ENCODE assay signal across 26 cellular contexts in genomic region chr6:74253261-74253660, GRCh38.
"Had no signal": no experiment of that assay in that cellular context is flagged by ENCODE, and none has a peak within 500 bp of the region (broad histone marks: within the 10 kb centered on the region; RNA-seq: fewer than 3 reads in every experiment).

No MANE protein-coding gene starts in this region.

- DNase-seq: activated B cell treated with CpG ODN at 0.5 μM for 24 hours; activated CD4-positive, alpha-beta memory T cell treated with anti-CD3 and anti-CD28 coated beads, Interleukin-2, amount 10 ng/mL, durations not matched to agents 7 days and 5 days; activated CD4-positive, alpha-beta T cell treated with anti-CD3 and anti-CD28 coated beads for 48 hours; activated CD4-positive, alpha-beta T cell treated with anti-CD3 and anti-CD28 coated beads, Interleukin-2, amount 10 ng/mL, durations not matched to agents 7 days and 5 days; activated CD4-positive, alpha-beta T cell treated with anti-CD3 and anti-CD28 coated beads, Interleukin-2, amount 50 U/mL, for 48 hours; activated CD4-positive, CD25-positive, alpha-beta regulatory T cell treated with anti-CD3 and anti-CD28 coated beads, Interleukin-2, amount 50 U/mL, for 72 hours; activated CD8-positive, alpha-beta memory T cell treated with anti-CD3 and anti-CD28 coated beads for 24 hours; activated CD8-positive, alpha-beta memory T cell treated with anti-CD3 and anti-CD28 coated beads, Interleukin-2, amount 10 ng/mL, durations not matched to agents 7 days and 5 days; activated CD8-positive, alpha-beta memory T cell treated with anti-CD3 and anti-CD28 coated beads, Interleukin-2, amount 50 U/mL, for 48 hours; activated CD8-positive, alpha-beta T cell treated with anti-CD3 and anti-CD28 coated beads, Interleukin-2, amount 10 ng/mL, durations not matched to agents 7 days and 5 days; activated effector memory CD4-positive, alpha-beta T cell treated with Interleukin-2 at 50 U/mL for 16 hours; activated gamma-delta T cell; activated naive CD4-positive, alpha-beta T cell treated with anti-CD3 and anti-CD28 coated beads, Interleukin-2, amount 10 ng/mL, durations not matched to agents 7 days and 5 days; activated naive CD4-positive, alpha-beta T cell treated with Interleukin-2 at 50 U/mL for 16 hours; activated naive CD8-positive, alpha-beta T cell treated with anti-CD3 and anti-CD28 coated beads, Interleukin-2, amount 10 ng/mL, durations not matched to agents 7 days and 5 days; activated naive CD8-positive, alpha-beta T cell treated with anti-CD3 and anti-CD28 coated beads, Interleukin-2, amount 50 U/mL, for 24 hours; activated T-cell treated with anti-CD3 and anti-CD28 coated beads, Interleukin-2, amount 50 U/mL, for 24 hours; activated T-cell treated with anti-CD3 and anti-CD28 coated beads, Interleukin-2, amount 50 U/mL, for 48 hours; amygdala; anterior cingulate cortex; central memory CD4-positive, alpha-beta T cell; T-helper 1 cell; T-helper 2 cell; T-helper 9 cell had no signal

- H3K9me3 ChIP-seq: ascending aorta had no signal

- H3K27ac ChIP-seq: ascending aorta, VCaP had no signal

- H3K36me3 ChIP-seq: ascending aorta had no signal

- H3K27me3 ChIP-seq: ascending aorta had no signal

- ATAC-seq: activated CD8-positive, alpha-beta memory T cell treated with anti-CD3 and anti-CD28 coated beads, Interleukin-2, amount 10 ng/mL, durations not matched to agents 7 days and 5 days; activated CD8-positive, alpha-beta T cell treated with anti-CD3 and anti-CD28 coated beads, Interleukin-2, amount 10 ng/mL, durations not matched to agents 7 days and 5 days; activated naive CD8-positive, alpha-beta T cell treated with anti-CD3 and anti-CD28 coated beads, Interleukin-2, amount 50 U/mL, for 24 hours had no signal

- H3K4me1 ChIP-seq: ascending aorta had no signal

- H3K4me3 ChIP-seq: ascending aorta had no signal
